In genomic region chr2:167292430-167293171, GRCh38 we compare ENCODE assay signal across 8 cellular contexts. TPM values are rescaled to one million over a fixed set of nuclear protein-coding genes. Genes with fewer than 3 reads are reported as not detected.
A peak's percentile ranks its signal among the peaks of the same experiment; 100 is the strongest.
DNase-seq lines count a peak whose midpoint lies in the region; ATAC-seq lines count a peak whose summit lies in the region.

TSS of gene B3GALT1 (plus strand) at chr2:167293001.

- no peaks in the 10 kb centered on the region for H3K36me3 ChIP-seq in mesodermal cell (ENCODE audit: control insufficient read depth, insufficient read depth, low read length)

- H3K9me3 ChIP-seq in mesodermal cell (ENCODE audit: control insufficient read depth, low read length) = no peaks in the 10 kb centered on the region

- H3K4me3 ChIP-seq in mesodermal cell (ENCODE audit: extremely low read depth, insufficient read depth, low read length, poor library complexity, severe bottlenecking) = peak within 1 kb of the TSS; percentile 82

- H3K27ac ChIP-seq in epithelial cell of prostate (no peak within 1 kb of the TSS), mesodermal cell (ENCODE audit: low read depth, low read length, severe bottlenecking) (peak within 1 kb of the TSS; percentile 95)

- WGBS in mesodermal cell (ENCODE audit: insufficient coverage in 2 of 2), 2 experiments = 0% methylated on average over 66 of the region's 79 CpGs

- DNase-seq in COR-L47 (lab: John Stamatoyannopoulos, UW) = peak; percentile 91
- DNase-seq in NCI-H526 (lab: John Stamatoyannopoulos, UW) = peak; percentile 73 to 96
- DNase-seq in activated T-cell treated with anti-CD3 and anti-CD28 coated beads for 24 hours (ENCODE audit: low read depth) = peak; percentile 38
- peak; percentile 41 for DNase-seq in epithelial cell of prostate (ENCODE audit: low read depth, low spot score)
- peak; percentile 49 to 56 for DNase-seq in stimulated activated CD8-positive, alpha-beta memory T cell treated with anti-CD3 and anti-CD28 coated beads, Interleukin-7, amount 100 ng/mL, for 48 hours (ENCODE audit: extremely low read depth in 1 of 2, low read depth in 1 of 2)

- peak; percentile 99 for ATAC-seq in GM19455 (IDR thresholded peaks at IDR 0.05; ENCODE audit: unreplicated experiment)
- ATAC-seq in HG03521 (IDR thresholded peaks at IDR 0.05; ENCODE audit: unreplicated experiment) = peak; percentile 99

- H3K4me1 ChIP-seq in mesodermal cell (ENCODE audit: control insufficient read depth, insufficient read depth, low read length, poor library complexity, severe bottlenecking) = peaks cover 3% of the 10 kb centered on the region

RNA-seq across cellular contexts. Expression of gene B3GALT1, which starts in this region (rescaled TPM):
- 9.1 TPM for polyA plus RNA-seq in mesodermal cell (2013, experiment 1 of 2)
- polyA plus RNA-seq in mesodermal cell (2013, experiment 2 of 2) = 9.5 TPM

Comparison
In these comparisons a context has a peak if more than half of its experiments do, and no peak if none do; other contexts are left out.
1. DNase-seq: peak in every context shown above with its lines; median percentile 91 in COR-L47; 84 in NCI-H526; 52 in stimulated activated CD8-positive, alpha-beta memory T cell treated with anti-CD3 and anti-CD28 coated beads, Interleukin-7, amount 100 ng/mL, for 48 hours; 41 in epithelial cell of prostate; 38 in activated T-cell treated with anti-CD3 and anti-CD28 coated beads for 24 hours.